In genomic region chr6:145733770-145734169, GRCh38 we compare ENCODE assay signal across 8 cellular contexts. TPM values are rescaled to one million over a fixed set of nuclear protein-coding genes. Genes with fewer than 3 reads are reported as not detected.
A peak's percentile ranks its signal among the peaks of the same experiment; 100 is the strongest.
DNase-seq lines count a peak whose midpoint lies in the region; FAIRE-seq and TF ChIP-seq lines count a peak whose summit lies in the region.

No MANE protein-coding gene starts in this region.

- H4K20me1 ChIP-seq in H1 (replicated peaks in 1 of 2; ENCODE audit: control insufficient read depth in 1 of 2, insufficient read depth in 2 of 2, low read length in 2 of 2): no peaks in the 10 kb centered on the region

- H3K14ac ChIP-seq in H1 (ENCODE audit: insufficient read length): no peak overlapping the region

- no peaks in the 10 kb centered on the region for H3K79me1 ChIP-seq in H1 (ENCODE audit: low read depth, low read length)

- no peak overlapping the region for H4K5ac ChIP-seq in H1 (ENCODE audit: insufficient read length, low read depth, low read length)

- no peak overlapping the region for H3K4ac ChIP-seq in H1 (replicated peaks; ENCODE audit: insufficient read length, low read depth, low read length)

- H2BK20ac ChIP-seq in H1 (ENCODE audit: low read length): no peak overlapping the region

- H4K91ac ChIP-seq in H1 (replicated peaks; ENCODE audit: insufficient read length, low read length): no peak overlapping the region

- TF ChIP-seq POLR2A in H1 (IDR thresholded peaks at IDR 0.05; ENCODE audit: control extremely low read depth in 1 of 2, low read depth in 2 of 2, low read length in 2 of 2) (no peak), GM12891 (IDR thresholded peaks at IDR 0.05; ENCODE audit: low read depth, low read length) (no peak)

- no peak overlapping the region for H4K8ac ChIP-seq in H1 (ENCODE audit: extremely low read depth, insufficient read depth, low read length)

- H3K18ac ChIP-seq in H1 (ENCODE audit: extremely low read depth, low read length): no peak overlapping the region

- H3K9me3 ChIP-seq in H1 (ENCODE audit: insufficient read depth in 2 of 2, low read depth in 1 of 2, low read length in 1 of 2) (peaks cover 5% of the 10 kb centered on the region in 2 experiments; a peak in 1 of 4 replicates), skeletal muscle tissue (ENCODE audit: control insufficient read depth in 3 of 3, low read length in 3 of 3) (no peaks in the 10 kb centered on the region)

- peaks cover 22% of the 10 kb centered on the region for H3K4me1 Mint-ChIP-seq in T-helper 2 cell treated with Interferon-gamma antibody and Interleukin-4, amounts not matched to agents 5 μg/mL and 100 μg/mL, for 36 hours (ENCODE audit: low read depth)

- H3K79me2 ChIP-seq in H1 (ENCODE audit: control insufficient read depth in 1 of 2, insufficient read depth in 2 of 2, low read length in 2 of 2): peaks cover 0 to 5% of the 10 kb centered on the region in 2 experiments; a peak in 1 of 4 replicates

- H3K4me3 ChIP-seq in H1 (ENCODE audit: extremely low read depth in 1 of 4, insufficient read depth in 2 of 4, low read depth in 3 of 4, low read length in 4 of 4) (peak overlapping the region in 2 of 4 experiments; percentile 64 to 75; a peak in 4 of 8 replicates), skeletal muscle tissue (ENCODE audit: low read length in 3 of 3) (peak overlapping the region in 2 of 3 donors; percentile 76)

- peaks cover 11% of the 10 kb centered on the region for H3K9me3 Mint-ChIP-seq in T-helper 2 cell treated with Interferon-gamma antibody and Interleukin-4, amounts not matched to agents 5 μg/mL and 100 μg/mL, for 36 hours

- no peak overlapping the region for H2AK5ac ChIP-seq in H1 (ENCODE audit: low read depth, low read length)

- H3K56ac ChIP-seq in H1 (replicated peaks; ENCODE audit: insufficient read length, low read depth, low read length): no peak overlapping the region

- peaks cover 4% of the 10 kb centered on the region; the same call in 1 of the 2 replicates for H3K23me2 ChIP-seq in H1 (ENCODE audit: low read depth, low read length)

- peaks cover 0 to 6% (median 0%) of the 10 kb centered on the region in 4 experiments; a peak in 2 of 8 replicates for H3K36me3 ChIP-seq in H1 (ENCODE audit: control insufficient read depth in 2 of 4, insufficient read depth in 4 of 4, low read length in 3 of 4)
- H3K36me3 ChIP-seq in skeletal muscle tissue (ENCODE audit: control insufficient read depth in 3 of 3, insufficient read depth in 3 of 3, low read length in 3 of 3): no peaks in the 10 kb centered on the region

- H3K27me3 ChIP-seq in H1 (replicated peaks in 1 of 4; ENCODE audit: control insufficient read depth in 3 of 4, extremely low read depth in 1 of 4, insufficient read depth in 3 of 4, low read length in 3 of 4) (no peaks in the 10 kb centered on the region), skeletal muscle tissue (ENCODE audit: control insufficient read depth in 3 of 3, insufficient read depth in 3 of 3, low read length in 3 of 3) (no peaks in the 10 kb centered on the region)

- no peak overlapping the region for H2BK5ac ChIP-seq in H1 (ENCODE audit: low read depth, low read length)

- TF ChIP-seq CTCF in H1 (IDR thresholded peaks at IDR 0.05; ENCODE audit: control extremely low read depth in 1 of 3, insufficient read depth in 1 of 3, low read depth in 1 of 3, low read length in 3 of 3): no peak

- no peak for DNase-seq in T-helper 2 cell treated with Interferon-gamma antibody and Interleukin-4, amounts not matched to agents 5 μg/mL and 100 μg/mL, for 36 hours (ENCODE audit: low spot score)
- DNase-seq in T-helper 2 cell: no peak
- peak; percentile 53 for DNase-seq in NCI-H82 (lab: John Stamatoyannopoulos, UW)
- no peak for DNase-seq in H1 (ENCODE audit: low read depth in 1 of 2, low spot score in 2 of 2)
- no peak for DNase-seq in kidney glomerular epithelial cell (lab: John Stamatoyannopoulos, UW)
- DNase-seq in GM12891 (ENCODE audit: insufficient read length, low spot score): no peak
- no peak for DNase-seq in T1000 (lab: John Stamatoyannopoulos, UW)

- H3K27ac ChIP-seq in H1 (ENCODE audit: low read depth, low read length) (no peak overlapping the region), skeletal muscle tissue (ENCODE audit: low read depth, low read length) (peak overlapping the region; percentile 99)

- H3K4me1 ChIP-seq in H1 (replicated peaks in 1 of 4; ENCODE audit: control insufficient read depth in 3 of 4, insufficient read depth in 4 of 4, low read length in 3 of 4) (peaks cover 0 to 5% (median 0%) of the 10 kb centered on the region in 4 experiments; a peak in 2 of 7 replicates), skeletal muscle tissue (ENCODE audit: control insufficient read depth in 3 of 3, insufficient read depth in 3 of 3, low read length in 3 of 3) (peaks cover 0 to 10% (median 4%) of the 10 kb centered on the region in 3 donors)

- H3K36me3 Mint-ChIP-seq in T-helper 2 cell treated with Interferon-gamma antibody and Interleukin-4, amounts not matched to agents 5 μg/mL and 100 μg/mL, for 36 hours (ENCODE audit: low read depth): peaks cover 6% of the 10 kb centered on the region

- H2BK15ac ChIP-seq in H1 (ENCODE audit: low read length): no peak overlapping the region

- no peak overlapping the region for H3K27ac Mint-ChIP-seq in T-helper 2 cell treated with Interferon-gamma antibody and Interleukin-4, amounts not matched to agents 5 μg/mL and 100 μg/mL, for 36 hours

- no peaks in the 10 kb centered on the region for H3K27me3 Mint-ChIP-seq in T-helper 2 cell treated with Interferon-gamma antibody and Interleukin-4, amounts not matched to agents 5 μg/mL and 100 μg/mL, for 36 hours (ENCODE audit: low read depth)

- FAIRE-seq in H1 (lab: Jason Lieb, UNC) (no peak), GM12891 (lab: Jason Lieb, UNC) (no peak)

- no peak for TF ChIP-seq RAD21 in H1 (IDR thresholded peaks at IDR 0.05 in 1 of 2, conservative IDR thresholded peaks at IDR 0.05 in 1 of 2; ENCODE audit: low read depth in 2 of 2, low read length in 2 of 2)

- H2BK12ac ChIP-seq in H1 (ENCODE audit: low read depth, low read length): no peak overlapping the region

- H2AFZ ChIP-seq in H1 (ENCODE audit: low read length): no peak overlapping the region

- no peak overlapping the region for H2BK120ac ChIP-seq in H1 (replicated peaks; ENCODE audit: low read depth, low read length)

- 79% methylated on average over 3 of the region's 3 CpGs; no CpG with 5 or more reads in 1 of the 2 experiments for WGBS in H1 (ENCODE audit: extremely low coverage in 1 of 2, insufficient coverage in 1 of 2, insufficient read length in 1 of 2, insufficient replicate concordance in 2 of 2, low coverage in 1 of 2, low lambda C conversion rate in 2 of 2, missing lambda C conversion rate in 1 of 2), 2 experiments

- H3K9ac ChIP-seq in H1 (replicated peaks in 1 of 4; ENCODE audit: extremely low read depth in 1 of 4, low read depth in 3 of 4, low read length in 3 of 4) (no peak overlapping the region), skeletal muscle tissue (ENCODE audit: low read depth in 1 of 3, low read length in 3 of 3) (peak overlapping the region in 2 of 3 donors; percentile 23 to 85)

- POLR2A ChIA-PET in H1 (lab: Charles Lee; ENCODE audit: partially characterized antibody): no interaction called here

- no peak overlapping the region for H3K23ac ChIP-seq in H1 (ENCODE audit: insufficient read length)

- no peak for TF ChIP-seq EP300 in H1 (IDR thresholded peaks at IDR 0.05; ENCODE audit: borderline replicate concordance in 1 of 2, low read depth in 2 of 2, low read length in 2 of 2)

- CTCF ChIA-PET in H1 (lab: Charles Lee; ENCODE audit: partially characterized antibody): no interaction called here

- peak overlapping the region; percentile 51 for H3K4me3 Mint-ChIP-seq in T-helper 2 cell treated with Interferon-gamma antibody and Interleukin-4, amounts not matched to agents 5 μg/mL and 100 μg/mL, for 36 hours

- H3K4me2 ChIP-seq in H1 (ENCODE audit: insufficient read depth in 1 of 2, low read depth in 2 of 2, low read length in 2 of 2): peak overlapping the region; percentile 34 to 73; a peak in 2 of 4 replicates

TF ChIP-seq in H1, 55 proteins besides CTCF, POLR2A, EP300 and RAD21 (continues in another document):
- TF ChIP-seq CBX5 (IDR thresholded peaks at IDR 0.05; ENCODE audit: low read depth, low read length): no peak
- TF ChIP-seq YY1 (IDR thresholded peaks at IDR 0.05; ENCODE audit: low read depth, low read length): no peak
- TF ChIP-seq KDM1A (IDR thresholded peaks at IDR 0.05; ENCODE audit: borderline replicate concordance, low read length): no peak
- TF ChIP-seq RXRA (IDR thresholded peaks at IDR 0.05; ENCODE audit: insufficient read depth, low read depth, low read length): no peak
- no peak for TF ChIP-seq CHD2 (IDR thresholded peaks at IDR 0.05; ENCODE audit: low read length)
- no peak for TF ChIP-seq TCF12 (IDR thresholded peaks at IDR 0.05; ENCODE audit: low read depth, low read length)
- no peak for TF ChIP-seq RNF2 (IDR thresholded peaks at IDR 0.05; ENCODE audit: borderline replicate concordance, low read depth, low read length, missing control alignments, poor library complexity, severe bottlenecking)
- no peak for TF ChIP-seq MAFK (IDR thresholded peaks at IDR 0.05; ENCODE audit: low read depth, low read length)

TF ChIP-seq in GM12891, 5 proteins besides CTCF, POLR2A, EP300 and RAD21:
- TF ChIP-seq PAX5 (IDR thresholded peaks at IDR 0.05; ENCODE audit: insufficient read depth, low read length, severe bottlenecking): no peak
- TF ChIP-seq POU2F2 (IDR thresholded peaks at IDR 0.05; ENCODE audit: low read depth, low read length): no peak
- TF ChIP-seq SPI1 (IDR thresholded peaks at IDR 0.05; ENCODE audit: low read depth, low read length): no peak
- TF ChIP-seq TAF1 (IDR thresholded peaks at IDR 0.05; ENCODE audit: low read depth, low read length): no peak
- no peak for TF ChIP-seq POLR2AphosphoS5 (IDR thresholded peaks at IDR 0.05; ENCODE audit: low read depth, low read length)

RNA-seq across cellular contexts. Expression of gene EPM2A, which starts 1.6 kb away (rescaled TPM):
- 5.2 and 6.2 TPM in 2 replicates for total RNA-seq in H1 (2021; fragmentation: NEBNext Ultra II Directional; extraction: Animal tissue kit (Norgen Biotek cat#: 25700))
- 2.3 and 3.8 TPM in 2 replicates for polyA plus RNA-seq in H1 (2011; rRNA removed)
- 4.4 TPM for polyA plus RNA-seq in H1 (2011; cell fraction: cytosol; rRNA removed)
- polyA plus RNA-seq in H1 (2011; cell fraction: nucleus; rRNA removed): 13.6 TPM
- 3.6 to 6.8 TPM (median 4.5 TPM) in 4 replicates for polyA plus RNA-seq in H1 (2012, experiment 1 of 2)
- polyA plus RNA-seq in H1 (2012, experiment 2 of 2): 1.1 TPM
- polyA plus RNA-seq in H1 (2013, experiment 1 of 2): 3.1 TPM
- polyA plus RNA-seq in H1 (2013, experiment 2 of 2): 2.5 TPM
- polyA minus RNA-seq in H1 (2011; rRNA and poly(A)+ RNA removed): 10.6 and 16.3 TPM in 2 replicates
- 5.2 TPM for polyA minus RNA-seq in H1 (2011; cell fraction: cytosol; rRNA and poly(A)+ RNA removed)
- 63.1 TPM for polyA minus RNA-seq in H1 (2011; cell fraction: nucleus; rRNA and poly(A)+ RNA removed)
- 17.7 TPM for total RNA-seq in skeletal muscle tissue
- 2.2 TPM for polyA plus RNA-seq in GM12891 (2012; ENCODE audit: low read depth, missing spikeins)

Comparison
In these comparisons a context has a peak if more than half of its experiments do, and no peak if none do; other contexts are left out.
1. H3K9ac ChIP-seq: peak in skeletal muscle tissue (2 of 3); none in H1 (0 of 4).